Comparison of ENCODE assay signal across 8 cellular contexts in genomic region chr9:137222190-137223077, GRCh38. TPM values are rescaled to one million over a fixed set of nuclear protein-coding genes. Genes with fewer than 3 reads are reported as not detected.
DNase-seq lines count a peak whose midpoint lies in the region; TF ChIP-seq lines count a peak whose summit lies in the region.

Gene RNF208 (minus strand): TSS chr9:137222240. CDS start chr9:137221212, 1,028 bp downstream.

- no peaks in the 10 kb centered on the region for H3K9me3 ChIP-seq in HUES48 (ENCODE audit: control insufficient read depth, insufficient read depth, low read length)
- H3K9me3 ChIP-seq in suprapubic skin, result no peaks in the 10 kb centered on the region

- TF ChIP-seq POLR2A in suprapubic skin (IDR thresholded peaks at IDR 0.05), result no peak

- no peak within 1 kb of the TSS; the same call in 1 of the 2 replicates for H3K9ac ChIP-seq in HUES48 (ENCODE audit: low read depth, low read length)

- TF ChIP-seq EP300 in suprapubic skin (IDR thresholded peaks at IDR 0.05), result no peak

- DNase-seq in NCI-H1092 treated with DMSO at 0.1 percent for 48 hours (lab: John Stamatoyannopoulos, UW), result peak; percentile 23
- no peak for DNase-seq in NCI-H1092 (lab: John Stamatoyannopoulos, UW)
- DNase-seq in astrocyte of the cerebellum (ENCODE audit: low read depth), result no peak
- no peak for DNase-seq in kidney epithelial cell (ENCODE audit: low read depth)
- no peak for DNase-seq in suprapubic skin (ENCODE audit: low spot score in 2 of 2)
- DNase-seq in central memory CD4-positive, alpha-beta T cell, result no peak
- DNase-seq in putamen (ENCODE audit: low spot score), result no peak

- H3K27me3 ChIP-seq in HUES48 (ENCODE audit: control insufficient read depth, insufficient read depth, low read length) (peaks cover 5% of the 10 kb centered on the region), kidney epithelial cell (ENCODE audit: control insufficient read depth, insufficient read depth, low read length) (no peaks in the 10 kb centered on the region), suprapubic skin (no peaks in the 10 kb centered on the region)

- no peaks in the 10 kb centered on the region; the same call in 1 of the 2 replicates for H3K36me3 ChIP-seq in HUES48 (ENCODE audit: control insufficient read depth, insufficient read depth, low read length)
- no peaks in the 10 kb centered on the region for H3K36me3 ChIP-seq in kidney epithelial cell (ENCODE audit: control insufficient read depth, insufficient read depth, low read length)
- no peaks in the 10 kb centered on the region for H3K36me3 ChIP-seq in suprapubic skin

- H3K4me1 ChIP-seq in HUES48 (ENCODE audit: control insufficient read depth, insufficient read depth, low read length), result peaks cover 3% of the 10 kb centered on the region; the same call in 1 of the 2 replicates
- peaks cover 66% of the 10 kb centered on the region for H3K4me1 ChIP-seq in suprapubic skin

- TF ChIP-seq CTCF in astrocyte of the cerebellum (IDR thresholded peaks at IDR 0.05; ENCODE audit: low read depth, low read length, missing control alignments) (no peak), kidney epithelial cell (IDR thresholded peaks at IDR 0.05; ENCODE audit: insufficient read depth, low read length, poor library complexity, severe bottlenecking) (no peak), suprapubic skin (IDR thresholded peaks at IDR 0.05) (no peak)

- H3K4me3 ChIP-seq in HUES48 (ENCODE audit: low read depth, low read length), result peak within 1 kb of the TSS; percentile 94
- H3K4me3 ChIP-seq in astrocyte of the cerebellum (ENCODE audit: low read depth, low read length), result peak within 1 kb of the TSS; percentile 86
- peak within 1 kb of the TSS; percentile 46 for H3K4me3 ChIP-seq in kidney epithelial cell (ENCODE audit: low read depth, low read length)
- peak within 1 kb of the TSS; percentile 63 for H3K4me3 ChIP-seq in suprapubic skin

- H3K27ac ChIP-seq in HUES48 (ENCODE audit: low read depth, low read length), result no peak within 1 kb of the TSS
- H3K27ac ChIP-seq in suprapubic skin, result peak within 1 kb of the TSS; percentile 85

- 13% methylated on average over 6 of the region's 88 CpGs for WGBS in suprapubic skin

- in situ Hi-C loops in astrocyte of the cerebellum (cut with HindIII; ENCODE audit: low sequenced_read_pairs), result no loop called here

RNA-seq across cellular contexts. Expression of gene RNF208, which starts in this region (rescaled TPM):
- total RNA-seq in kidney epithelial cell, result 3.1 and 4.2 TPM in 2 replicates
- 1 to 10 TPM; 2.8 to 7.5 (median 5.2) TPM for total RNA-seq in suprapubic skin
